8 cellular contexts compared by ENCODE assay signal in genomic region chr9:131677051-131677444, GRCh38.
DNase-seq lines count a peak whose midpoint lies in the region; ATAC-seq and TF ChIP-seq lines count a peak whose summit lies in the region.

No MANE protein-coding gene starts in this region.

- ATAC-seq in GM21447 (IDR thresholded peaks at IDR 0.05; ENCODE audit: unreplicated experiment) (no peak), GM19397 (IDR thresholded peaks at IDR 0.05; ENCODE audit: unreplicated experiment) (no peak)

- H3K36me3 Mint-ChIP-seq in nephron progenitor cell (ENCODE audit: low read depth) = no peaks in the 10 kb centered on the region

- H3K9me3 Mint-ChIP-seq in nephron progenitor cell = no peaks in the 10 kb centered on the region

- H3K4me2 ChIP-seq in BLaER1 treated with 17β-estradiol and CSF1 and Interleukin-3, amounts not matched to agents 10 nM and 100 nM = peak overlapping the region; percentile 89 to 98 (median 95)
- H3K4me2 ChIP-seq in OCI-LY3 (ENCODE audit: low read length) = peak overlapping the region; percentile 92

- no peaks in the 10 kb centered on the region for H3K27me3 ChIP-seq in BLaER1 treated with 17β-estradiol and CSF1 and Interleukin-3, amounts not matched to agents 10 nM and 100 nM
- H3K27me3 ChIP-seq in OCI-LY3 (ENCODE audit: low read depth, low read length) = no peaks in the 10 kb centered on the region

- peak; percentile 59 for DNase-seq in dermis blood vessel endothelial cell
- DNase-seq in nephron progenitor cell = no peak
- no peak for DNase-seq in HUDEP-2 (lab: John Stamatoyannopoulos, UW; ENCODE audit: unreplicated experiment in 76 of 76)
- DNase-seq in NCI-H82 treated with DMSO at 0.1 percent for 48 hours (lab: John Stamatoyannopoulos, UW; ENCODE audit: unreplicated experiment) = no peak

- peak overlapping the region in 9 of 10 experiments; percentile 0 to 62 (median 31); a peak in 15 of 20 replicates for H3K4me3 ChIP-seq in BLaER1 treated with 17β-estradiol and CSF1 and Interleukin-3, amounts not matched to agents 10 nM and 100 nM
- H3K4me3 ChIP-seq in OCI-LY3 (ENCODE audit: low read length) = peak overlapping the region; percentile 76

- H3K4me3 Mint-ChIP-seq in nephron progenitor cell = no peak overlapping the region

- peaks cover 0 to 19% (median 11%) of the 10 kb centered on the region in 11 experiments; a peak in 16 of 22 replicates for H3K9me3 ChIP-seq in BLaER1 treated with 17β-estradiol and CSF1 and Interleukin-3, amounts not matched to agents 10 nM and 100 nM (replicated peaks in 1 of 11)
- no peaks in the 10 kb centered on the region for H3K9me3 ChIP-seq in OCI-LY3 (ENCODE audit: insufficient read depth, low read length)

- no peak overlapping the region for H2AFZ ChIP-seq in OCI-LY3 (ENCODE audit: low read depth, low read length)

- H3K27me3 Mint-ChIP-seq in nephron progenitor cell (ENCODE audit: low read depth, poor library complexity) = peaks cover 5% of the 10 kb centered on the region

- peaks cover 90% of the 10 kb centered on the region for H3K4me1 Mint-ChIP-seq in nephron progenitor cell

- TF ChIP-seq CTCF in OCI-LY3 (IDR thresholded peaks at IDR 0.05; ENCODE audit: low read depth, low read length) = no peak
- no peak for TF ChIP-seq CTCF in nephron progenitor cell (IDR thresholded peaks at IDR 0.05)

- peaks cover 0 to 18% (median 6%) of the 10 kb centered on the region in 11 experiments; a peak in 10 of 22 replicates for H3K36me3 ChIP-seq in BLaER1 treated with 17β-estradiol and CSF1 and Interleukin-3, amounts not matched to agents 10 nM and 100 nM
- peaks cover 38% of the 10 kb centered on the region for H3K36me3 ChIP-seq in OCI-LY3 (replicated peaks; ENCODE audit: low read depth, low read length)

- peaks cover 7 to 88% (median 41%) of the 10 kb centered on the region in 11 experiments; a peak in 16 of 22 replicates for H4K20me1 ChIP-seq in BLaER1 treated with 17β-estradiol and CSF1 and Interleukin-3, amounts not matched to agents 10 nM and 100 nM
- H4K20me1 ChIP-seq in OCI-LY3 (ENCODE audit: insufficient read depth, low read length) = peaks cover 52% of the 10 kb centered on the region

- H3K9ac ChIP-seq in BLaER1 treated with 17β-estradiol and CSF1 and Interleukin-3, amounts not matched to agents 10 nM and 100 nM = peak overlapping the region; percentile 64 to 86 (median 78)
- H3K9ac ChIP-seq in OCI-LY3 (ENCODE audit: low read length) = peak overlapping the region; percentile 90

- peak overlapping the region; percentile 78 to 93 (median 87) for H3K27ac ChIP-seq in BLaER1 treated with 17β-estradiol and CSF1 and Interleukin-3, amounts not matched to agents 10 nM and 100 nM
- H3K27ac ChIP-seq in OCI-LY3 (ENCODE audit: low read length) = peak overlapping the region; percentile 93

- H3K27ac Mint-ChIP-seq in nephron progenitor cell = peak overlapping the region; percentile 81

- H3K79me2 ChIP-seq in OCI-LY3 (ENCODE audit: low read length) = peaks cover 99% of the 10 kb centered on the region

- peaks cover 94 to 100% (median 97%) of the 10 kb centered on the region in 10 experiments for H3K4me1 ChIP-seq in BLaER1 treated with 17β-estradiol and CSF1 and Interleukin-3, amounts not matched to agents 10 nM and 100 nM
- peaks cover 82% of the 10 kb centered on the region for H3K4me1 ChIP-seq in OCI-LY3 (ENCODE audit: low read length)
